Comparison of ENCODE assay signal across 8 cellular contexts in the genomic region with DNA sequence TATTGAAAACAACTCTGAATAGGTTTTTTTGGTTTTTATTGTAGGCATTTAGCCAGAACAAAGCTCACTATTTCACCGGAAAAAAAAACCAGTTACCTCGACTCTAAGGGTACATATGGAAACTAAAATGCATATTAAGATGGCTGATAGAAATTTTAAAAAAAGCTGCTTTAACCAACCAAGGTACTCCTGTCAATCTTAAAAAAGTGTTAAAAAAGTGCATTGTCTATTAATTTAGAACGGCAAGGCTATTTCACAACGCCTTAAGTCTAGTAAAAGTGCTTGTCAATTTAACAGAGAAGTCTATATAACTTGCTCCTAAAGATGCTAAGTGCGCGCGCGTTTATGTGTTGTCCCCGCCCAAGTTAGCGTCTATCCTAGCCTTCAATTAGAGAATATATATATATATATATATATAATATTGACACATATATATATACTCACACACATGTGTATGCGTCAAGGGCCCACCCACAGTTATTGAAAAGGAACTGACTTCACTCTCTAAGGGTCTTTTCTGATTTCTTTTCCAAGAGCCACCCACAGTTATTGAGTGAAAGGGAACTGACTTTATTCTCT. TPM values are rescaled to one million over a fixed set of nuclear protein-coding genes. Genes with fewer than 3 reads are reported as not detected.
A peak's percentile ranks its signal among the peaks of the same experiment; 100 is the strongest.
DNase-seq lines count a peak whose midpoint lies in the region; ATAC-seq and TF ChIP-seq lines count a peak whose summit lies in the region.

No MANE protein-coding gene starts in this region.

- H3K27ac ChIP-seq in VCaP (peak overlapping the region; percentile 73), thoracic aorta (no peak overlapping the region)

- H3K4me1 Mint-ChIP-seq in activated naive CD4-positive, alpha-beta T cell treated with anti-CD3 and anti-CD28 coated beads for 36 hours (ENCODE audit: low read depth): no peaks in the 10 kb centered on the region

- peaks cover 19% of the 10 kb centered on the region for H3K27me3 Mint-ChIP-seq in activated naive CD4-positive, alpha-beta T cell treated with anti-CD3 and anti-CD28 coated beads for 36 hours (ENCODE audit: low read depth)

- H3K4me3 ChIP-seq in iPS-15b (ENCODE audit: low read depth, low read length) (peak overlapping the region; percentile 88), thoracic aorta (peak overlapping the region; percentile 76)

- H3K36me3 Mint-ChIP-seq in activated naive CD4-positive, alpha-beta T cell treated with anti-CD3 and anti-CD28 coated beads for 36 hours (ENCODE audit: low read depth): peaks cover 17% of the 10 kb centered on the region

- intact Hi-C loops in activated naive CD4-positive, alpha-beta T cell treated with anti-CD3 and anti-CD28 coated beads for 36 hours (cut with micrococcal nuclease): loop anchor here (2.0 to 10.0 kb wide), 4 partner anchors 45 to 757 kb away; a partner anchor contains a TSS

- no peaks in the 10 kb centered on the region for H3K27me3 ChIP-seq in iPS-15b (ENCODE audit: control insufficient read depth, insufficient read depth, low read length)
- no peaks in the 10 kb centered on the region for H3K27me3 ChIP-seq in thoracic aorta (replicated peaks; ENCODE audit: insufficient read depth)

- CTCF ChIA-PET in activated naive CD4-positive, alpha-beta T cell treated with anti-CD3 and anti-CD28 coated beads for 36 hours (lab: Charles Lee): no interaction called here

- H3K9me3 Mint-ChIP-seq in activated naive CD4-positive, alpha-beta T cell treated with anti-CD3 and anti-CD28 coated beads for 36 hours: no peaks in the 10 kb centered on the region

- H3K9me3 ChIP-seq in iPS-15b (ENCODE audit: control insufficient read depth, insufficient read depth, low read length): no peaks in the 10 kb centered on the region
- H3K9me3 ChIP-seq in thoracic aorta: no peaks in the 10 kb centered on the region

- H3K9ac ChIP-seq in iPS-15b (ENCODE audit: low read depth, low read length): peak overlapping the region; percentile 95

- no peak for DNase-seq in activated naive CD4-positive, alpha-beta T cell treated with anti-CD3 and anti-CD28 coated beads for 36 hours
- no peak for DNase-seq in activated naive CD4-positive, alpha-beta T cell treated with Interleukin-2 at 50 U/mL for 16 hours
- no peak for DNase-seq in thoracic aorta (ENCODE audit: low spot score)
- DNase-seq in C1 segment of cervical spinal cord (lab: John Stamatoyannopoulos, UW): no peak

- H3K36me3 ChIP-seq in iPS-15b (ENCODE audit: control insufficient read depth, insufficient read depth, low read length) (no peaks in the 10 kb centered on the region), thoracic aorta (no peaks in the 10 kb centered on the region)

- ATAC-seq in thoracic aorta (ENCODE audit: insufficient number of reproducible peaks, low FRiP score, low read depth): no peak
- ATAC-seq in GM19023 (IDR thresholded peaks at IDR 0.05; ENCODE audit: unreplicated experiment): no peak
- no peak for ATAC-seq in HG02852 (IDR thresholded peaks at IDR 0.05; ENCODE audit: unreplicated experiment)

- H3K27ac Mint-ChIP-seq in activated naive CD4-positive, alpha-beta T cell treated with anti-CD3 and anti-CD28 coated beads for 36 hours: peak overlapping the region; percentile 93

- TF ChIP-seq CTCF in VCaP (conservative IDR thresholded peaks at IDR 0.05) (no peak), thoracic aorta (IDR thresholded peaks at IDR 0.05) (no peak)

- H3K4me1 ChIP-seq in iPS-15b (ENCODE audit: control insufficient read depth, insufficient read depth, low read length) (peaks cover 3% of the 10 kb centered on the region), thoracic aorta (ENCODE audit: control insufficient read depth in 1 of 2, low read depth in 2 of 2) (peaks cover 0 to 7% of the 10 kb centered on the region in 2 donors)

- H3K4me3 Mint-ChIP-seq in activated naive CD4-positive, alpha-beta T cell treated with anti-CD3 and anti-CD28 coated beads for 36 hours: peak overlapping the region; percentile 85

RNA-seq across cellular contexts. Expression of a gene that starts 0.9 kb away (rescaled TPM):
- 10 to 100 TPM; 26.4 to 27.6 TPM for total RNA-seq in activated naive CD4-positive, alpha-beta T cell treated with anti-CD3 and anti-CD28 coated beads for 36 hours
- 1 to 10 TPM in 1 of 2 donors, under 1 TPM in 1; 0.81 to 2.1 TPM for total RNA-seq in thoracic aorta

RNA-seq across cellular contexts. Expression of a gene that starts 55.6 kb away (rescaled TPM):
- total RNA-seq in activated naive CD4-positive, alpha-beta T cell treated with anti-CD3 and anti-CD28 coated beads for 36 hours: 1 to 10 TPM; 4.7 to 4.8 TPM
- 10 to 100 TPM in 1 of 2 donors, 1 to 10 TPM in 1; 7.6 to 12.3 TPM for total RNA-seq in thoracic aorta

Comparison
In these comparisons a context has a peak if more than half of its experiments do, and no peak if none do; other contexts are left out.
1. RNA of a gene that starts 0.9 kb away (total RNA-seq): 26.4 to 27.6 TPM in activated naive CD4-positive, alpha-beta T cell treated with anti-CD3 and anti-CD28 coated beads for 36 hours; 0.81 to 2.1 TPM in thoracic aorta; every median in the first group is over 4 times any median in the second.